In genomic region chr6:17503051-17503450, GRCh38 we compare ENCODE assay signal across 19 cellular contexts.
"Had no signal": no experiment of that assay in that cellular context is flagged by ENCODE, and none has a peak within 500 bp of the region (broad histone marks: within the 10 kb centered on the region; RNA-seq: fewer than 3 reads in every experiment).

No MANE protein-coding gene starts in this region.

- ATAC-seq: esophagus mucosa, left cardiac atrium, lower lobe of right lung had no signal

- H3K9me3 ChIP-seq: left ventricle myocardium inferior, lower lobe of right lung, right atrium auricular region had no signal

- H3K36me3 ChIP-seq: left ventricle myocardium inferior, lower lobe of right lung, right atrium auricular region had no signal

- H3K27ac Mint-ChIP-seq: memory B cell, naive B cell, nephron progenitor cell had no signal

- H3K27me3 ChIP-seq: hepatocyte, right atrium auricular region had no signal

- H3K4me3 ChIP-seq: hepatocyte, left ventricle myocardium inferior, lower lobe of right lung, right atrium auricular region, smooth muscle cell had no signal

- H3K4me1 Mint-ChIP-seq: memory B cell, naive B cell had no signal

- H3K27ac ChIP-seq: hepatocyte, left ventricle myocardium inferior, lower lobe of right lung, parathyroid adenoma, right atrium auricular region had no signal

- DNase-seq: effector memory CD4-positive, alpha-beta T cell; foreskin fibroblast; head of caudate nucleus; kidney; left cardiac atrium; left ventricle myocardium inferior; lower lobe of right lung; midbrain; naive B cell; nephron progenitor cell; stimulated activated CD4-positive, alpha-beta T cell treated with anti-CD3 and anti-CD28 coated beads, Interleukin-2, amount 100 ng/mL, for 48 hours; stimulated activated naive CD4-positive, alpha-beta T cell treated with Interleukin-2 at 50 U/mL for 16 hours; trophoblast cell had no signal

- H3K4me1 ChIP-seq: left ventricle myocardium inferior, lower lobe of right lung, parathyroid adenoma, right atrium auricular region had no signal

- H3K36me3 Mint-ChIP-seq: memory B cell, naive B cell had no signal

- H3K4me3 Mint-ChIP-seq: memory B cell, naive B cell, nephron progenitor cell had no signal

- H3K9me3 Mint-ChIP-seq: memory B cell, naive B cell had no signal
